In the genomic region with DNA sequence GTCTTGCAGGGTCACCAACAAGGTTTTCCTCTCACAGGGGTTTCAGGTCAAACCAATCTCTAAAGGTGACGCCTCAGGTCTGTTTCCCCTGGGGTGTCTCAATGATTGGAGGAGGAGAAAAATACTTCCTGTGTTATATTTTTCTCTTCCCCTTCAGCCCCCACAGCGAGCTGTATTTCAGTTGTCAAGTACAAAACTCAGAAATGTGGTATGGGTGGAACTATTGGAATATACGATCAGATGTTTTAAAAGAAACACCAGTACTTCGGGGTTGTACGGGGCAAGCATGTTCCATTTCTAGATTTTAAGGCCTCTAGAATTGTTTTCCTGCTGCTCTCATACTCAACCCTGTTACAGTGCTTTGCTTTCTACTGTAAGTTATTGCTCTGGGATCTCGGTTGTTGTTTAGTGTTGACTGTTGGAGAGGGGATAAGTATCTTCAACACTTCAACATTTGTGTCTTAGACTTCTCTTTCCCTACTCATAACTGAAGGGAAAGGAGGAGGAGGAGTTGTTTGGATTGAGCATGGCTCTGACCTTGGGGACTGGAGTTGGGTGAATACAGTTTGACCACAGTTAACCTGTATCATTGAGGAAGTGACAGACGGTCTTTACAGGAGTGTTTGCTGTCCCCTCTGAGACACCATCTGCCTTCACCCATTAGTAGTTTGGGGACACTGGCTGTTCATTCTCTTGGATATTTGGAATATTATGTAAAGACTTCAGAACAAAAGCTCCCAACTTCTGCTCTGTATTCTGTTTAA, we compare ENCODE assay signal across 7 cellular contexts. TPM values are rescaled to one million over a fixed set of nuclear protein-coding genes. Genes with fewer than 3 reads are reported as not detected.
A peak's percentile ranks its signal among the peaks of the same experiment; 100 is the strongest.
DNase-seq lines count a peak whose midpoint lies in the region; ATAC-seq and TF ChIP-seq lines count a peak whose summit lies in the region.

No MANE protein-coding gene starts in this region.

- no peak for TF ChIP-seq POLR2A in transverse colon (IDR thresholded peaks at IDR 0.05)

- no peak for TF ChIP-seq RAD21 in liver (IDR thresholded peaks at IDR 0.05)

- no peak overlapping the region for H3K27ac ChIP-seq in HUES48 (ENCODE audit: low read depth, low read length)
- H3K27ac ChIP-seq in liver (ENCODE audit: low read depth in 1 of 2, low read length in 2 of 2): peak overlapping the region; percentile 96
- H3K27ac ChIP-seq in transverse colon: peak overlapping the region; percentile 96 to 99 (median 98)

- no peak for ATAC-seq in HG03565 (IDR thresholded peaks at IDR 0.05; ENCODE audit: unreplicated experiment)

- H3K9me3 ChIP-seq in HUES48 (ENCODE audit: control insufficient read depth, insufficient read depth, low read length) (no peaks in the 10 kb centered on the region), adipocyte (ENCODE audit: control insufficient read depth, low read length) (no peaks in the 10 kb centered on the region), liver (ENCODE audit: control insufficient read depth in 4 of 4, low read length in 3 of 4) (no peaks in the 10 kb centered on the region), transverse colon (no peaks in the 10 kb centered on the region)

- H3K9ac ChIP-seq in HUES48 (ENCODE audit: low read depth, low read length): 0 out of 2 replicates have a peak overlapping the region, but pooled peaks have one; percentile 33
- H3K9ac ChIP-seq in adipocyte (ENCODE audit: low read length): peak overlapping the region; percentile 97
- H3K9ac ChIP-seq in liver (ENCODE audit: low read depth in 1 of 2, low read length in 2 of 2): peak overlapping the region; percentile 61 to 93

- peak overlapping the region; percentile 83 for H3K4me3 ChIP-seq in HUES48 (ENCODE audit: low read depth, low read length)
- H3K4me3 ChIP-seq in adipocyte (ENCODE audit: low read length): peak overlapping the region; percentile 97
- peak overlapping the region; percentile 84 to 88 (median 87) for H3K4me3 ChIP-seq in liver (ENCODE audit: low read depth in 1 of 3, low read length in 3 of 3)
- peak overlapping the region; percentile 75 to 94 (median 83) for H3K4me3 ChIP-seq in transverse colon

- H3K27me3 ChIP-seq in HUES48 (ENCODE audit: control insufficient read depth, insufficient read depth, low read length) (peaks cover 39% of the 10 kb centered on the region), adipocyte (replicated peaks; ENCODE audit: control insufficient read depth, insufficient read depth, low read length) (no peaks in the 10 kb centered on the region), liver (ENCODE audit: control insufficient read depth in 4 of 4, insufficient read depth in 4 of 4, low read length in 3 of 4) (no peaks in the 10 kb centered on the region), transverse colon (no peaks in the 10 kb centered on the region)

- H3K36me3 ChIP-seq in HUES48 (ENCODE audit: control insufficient read depth, insufficient read depth, low read length) (no peaks in the 10 kb centered on the region), adipocyte (ENCODE audit: control insufficient read depth, insufficient read depth, low read length, severe bottlenecking) (no peaks in the 10 kb centered on the region), liver (ENCODE audit: control insufficient read depth in 4 of 4, insufficient read depth in 3 of 4, low read depth in 1 of 4, low read length in 3 of 4) (no peaks in the 10 kb centered on the region), transverse colon (no peaks in the 10 kb centered on the region)

- intact Hi-C loops in transverse colon (cut with DNase I; ENCODE audit: low total_unique reads): no loop called here

- DNase-seq in GM13977 (ENCODE audit: low spot score) (peak; percentile 78), adipocyte (ENCODE audit: low read depth) (no peak), transverse colon (no peak), T-helper 9 cell (no peak)

- no peak for TF ChIP-seq EP300 in transverse colon (IDR thresholded peaks at IDR 0.05; ENCODE audit: low read depth)

- peaks cover 47% of the 10 kb centered on the region for H3K4me1 ChIP-seq in HUES48 (ENCODE audit: control insufficient read depth, insufficient read depth, low read length)
- peaks cover 50% of the 10 kb centered on the region for H3K4me1 ChIP-seq in adipocyte (ENCODE audit: control insufficient read depth, insufficient read depth, low read length)
- peaks cover 28 to 78% (median 60%) of the 10 kb centered on the region in 4 donors for H3K4me1 ChIP-seq in liver (ENCODE audit: control insufficient read depth in 4 of 4, insufficient read depth in 4 of 4, low read length in 3 of 4)
- peaks cover 39 to 67% (median 55%) of the 10 kb centered on the region in 4 donors for H3K4me1 ChIP-seq in transverse colon

- 12% methylated on average over 7 of the region's 7 CpGs for WGBS in liver
- 6 to 8% methylated on average over 4 to 7 of the region's 7 CpGs for WGBS in transverse colon (ENCODE audit: low coverage in 1 of 2), 2 donors

- in situ Hi-C loops in GM13977 (cut with MboI; ENCODE audit: low pct_unique_long_range_greater_than_20kb, low sequenced_read_pairs, unreplicated experiment) (no loop called here), transverse colon (cut with MboI; ENCODE audit: low pct_ligation_motif_present in 1 of 4, low pct_unique_long_range_greater_than_20kb in 1 of 4, low sequenced_read_pairs in 3 of 4) (no loop called here)

- TF ChIP-seq CTCF in GM13977 (IDR thresholded peaks at IDR 0.05; ENCODE audit: extremely low read depth, insufficient read depth, missing control alignments): no peak
- no peak for TF ChIP-seq CTCF in liver (IDR thresholded peaks at IDR 0.05; ENCODE audit: low read depth, low read length, missing input control)
- TF ChIP-seq CTCF in transverse colon (IDR thresholded peaks at IDR 0.05): no peak

TF ChIP-seq in liver, 16 proteins besides CTCF, POLR2A, EP300 and RAD21:
- TF ChIP-seq GABPA (IDR thresholded peaks at IDR 0.05 in 1 of 2, conservative IDR thresholded peaks at IDR 0.05 in 1 of 2) (no peak), RXRA (IDR thresholded peaks at IDR 0.05) (peak in 1 of 2 donors; percentile 33)
TF ChIP-seq in liver: peak in this region for 1.

RNA-seq across cellular contexts. Expression of a gene that starts 2.0 kb away (rescaled TPM):
- total RNA-seq in liver (10 to 100 TPM in 1 of 2 donors, 1 to 10 TPM in 1; 9.1 to 20.3 TPM), transverse colon (10 to 100 TPM; 47.0 to 74.8 (median 52.2) TPM)
- polyA plus RNA-seq in liver: 10 to 100 TPM in 1 of 2 donors, 1 to 10 TPM in 1; 7.5 to 24.5 TPM

RNA-seq across cellular contexts. Expression of a gene that starts 51.3 kb away (rescaled TPM):
- total RNA-seq in liver: 10 to 100 TPM in 1 of 2 donors, 1 to 10 TPM in 1; 7.8 to 41.8 TPM
- polyA plus RNA-seq in liver: 1 to 10 TPM; 1.5 to 2.1 TPM
- 1 to 10 TPM in 2 of 4 donors, not detected in 2; 1.6 to 3.2 TPM for total RNA-seq in transverse colon

Comparison
In these comparisons a context has a peak if more than half of its experiments do, and no peak if none do; other contexts are left out.
1. H3K9ac ChIP-seq: peak in every context shown above with its lines; median percentile 97 in adipocyte; 77 in liver; 33 in HUES48.